30 cellular contexts compared by ENCODE assay signal in genomic region chr20:59125909-59126308, GRCh38. TPM values are rescaled to one million over a fixed set of nuclear protein-coding genes. Genes with fewer than 3 reads are reported as not detected.
DNase-seq lines count a peak whose midpoint lies in the region; ATAC-seq and TF ChIP-seq lines count a peak whose summit lies in the region.
"Had no signal": no experiment of that assay in that cellular context is flagged by ENCODE, and none has a peak within 500 bp of the region (broad histone marks: within the 10 kb centered on the region; RNA-seq: fewer than 3 reads in every experiment).

No MANE protein-coding gene starts in this region.

- no peak overlapping the region for H3K4me3 Mint-ChIP-seq in activated naive CD8-positive, alpha-beta T cell
- no peak overlapping the region for H3K4me3 Mint-ChIP-seq in activated naive CD8-positive, alpha-beta T cell treated with anti-CD3 and anti-CD28 coated beads for 36 hours
- peak overlapping the region; percentile 26 for H3K4me3 Mint-ChIP-seq in type B pancreatic cell
- H3K4me3 Mint-ChIP-seq: activated CD8-positive, alpha-beta T cell treated with anti-CD3 and anti-CD28 coated beads, Interleukin-2, amount 10 ng/mL, durations not matched to agents 7 days and 5 days; effector memory CD8-positive, alpha-beta T cell had no signal

- no peak for TF ChIP-seq CTCF in type B pancreatic cell (conservative IDR thresholded peaks at IDR 0.05)

- intact Hi-C loops in left colon (cut with DNase I, micrococcal nuclease): no loop called here

- no peak overlapping the region for H3K9ac ChIP-seq in HUES48 (ENCODE audit: low read depth, low read length)

- H3K36me3 Mint-ChIP-seq in activated naive CD8-positive, alpha-beta T cell: peaks cover 3% of the 10 kb centered on the region
- H3K36me3 Mint-ChIP-seq in activated naive CD8-positive, alpha-beta T cell treated with anti-CD3 and anti-CD28 coated beads for 36 hours: peaks cover 6% of the 10 kb centered on the region
- no peaks in the 10 kb centered on the region for H3K36me3 Mint-ChIP-seq in type B pancreatic cell

- DNase-seq in activated naive CD8-positive, alpha-beta T cell treated with anti-CD3 and anti-CD28 coated beads for 36 hours: no peak
- no peak for DNase-seq in left colon
- no peak for DNase-seq in type B pancreatic cell (ENCODE audit: extremely low spot score, unreplicated experiment)
- DNase-seq in NCI-H1105 treated with DMSO at 0.1 percent for 48 hours (lab: John Stamatoyannopoulos, UW): no peak
- no peak for DNase-seq in NCI-H187 treated with DMSO at 0.1 percent for 48 hours (lab: John Stamatoyannopoulos, UW)
- DNase-seq in NCI-H1436 treated with DMSO at 0.1 percent for 48 hours (lab: John Stamatoyannopoulos, UW): no peak
- DNase-seq: activated CD4-positive, CD25-positive, alpha-beta regulatory T cell treated with anti-CD3 and anti-CD28 coated beads, Interleukin-2, amount 50 U/mL, for 72 hours; activated CD8-positive, alpha-beta T cell treated with anti-CD3 and anti-CD28 coated beads, Interleukin-2, amount 10 ng/mL, durations not matched to agents 7 days and 5 days; activated T-cell treated with anti-CD3 and anti-CD28 coated beads, Interleukin-2, amount 50 U/mL, for 1 hour; amygdala; effector memory CD8-positive, alpha-beta T cell; foreskin fibroblast; GF-D8; NCI-H1930; right cardiac atrium; SHP77 treated with DMSO at 0.1 percent for 48 hours; stimulated activated CD4-positive, alpha-beta T cell treated with anti-CD3 and anti-CD28 coated beads, Interleukin-12 subunit alpha, Interleukin-12 subunit beta, amount 100 ng/mL, for 4 hours; stimulated activated naive CD8-positive, alpha-beta T cell treated with anti-CD3 and anti-CD28 coated beads, Interleukin-15, Interleukin-2, amounts not matched to agents 100 U/mL and 50 U/mL, for 24 hours; thyroid gland had no signal

- no peaks in the 10 kb centered on the region for H3K27me3 Mint-ChIP-seq in activated naive CD8-positive, alpha-beta T cell
- H3K27me3 Mint-ChIP-seq in activated naive CD8-positive, alpha-beta T cell treated with anti-CD3 and anti-CD28 coated beads for 36 hours: no peaks in the 10 kb centered on the region
- H3K27me3 Mint-ChIP-seq in type B pancreatic cell: no peaks in the 10 kb centered on the region
- H3K27me3 Mint-ChIP-seq: effector memory CD8-positive, alpha-beta T cell had no signal

- 0 out of 2 replicates have a peak overlapping the region, but pooled peaks have one; percentile 9 for H3K4me3 ChIP-seq in HUES48 (ENCODE audit: low read depth, low read length)
- H3K4me3 ChIP-seq: breast epithelium, coronary artery, hepatocyte, thyroid gland had no signal

- peak; percentile 26 for ATAC-seq in left colon
- ATAC-seq: activated CD8-positive, alpha-beta T cell treated with anti-CD3 and anti-CD28 coated beads, Interleukin-2, amount 10 ng/mL, durations not matched to agents 7 days and 5 days; effector memory CD8-positive, alpha-beta T cell; left lobe of liver; Panc1; right cardiac atrium; stimulated activated naive CD8-positive, alpha-beta T cell treated with anti-CD3 and anti-CD28 coated beads, Interleukin-15, Interleukin-2, amounts not matched to agents 100 U/mL and 50 U/mL, for 24 hours had no signal

- peak overlapping the region; percentile 13 for H3K27ac Mint-ChIP-seq in activated naive CD8-positive, alpha-beta T cell
- no peak overlapping the region for H3K27ac Mint-ChIP-seq in activated naive CD8-positive, alpha-beta T cell treated with anti-CD3 and anti-CD28 coated beads for 36 hours
- H3K27ac Mint-ChIP-seq in type B pancreatic cell: peak overlapping the region; percentile 29
- H3K27ac Mint-ChIP-seq: activated CD8-positive, alpha-beta T cell treated with anti-CD3 and anti-CD28 coated beads, Interleukin-2, amount 10 ng/mL, durations not matched to agents 7 days and 5 days had no signal

- H3K4me1 ChIP-seq in HUES48 (ENCODE audit: control insufficient read depth, insufficient read depth, low read length): peaks cover 23% of the 10 kb centered on the region
- H3K4me1 ChIP-seq: breast epithelium, thyroid gland had no signal

- no peaks in the 10 kb centered on the region for H3K9me3 Mint-ChIP-seq in activated naive CD8-positive, alpha-beta T cell (ENCODE audit: low read depth)
- peaks cover 10% of the 10 kb centered on the region for H3K9me3 Mint-ChIP-seq in activated naive CD8-positive, alpha-beta T cell treated with anti-CD3 and anti-CD28 coated beads for 36 hours
- H3K9me3 Mint-ChIP-seq in type B pancreatic cell: peaks cover 17% of the 10 kb centered on the region
- H3K9me3 Mint-ChIP-seq: effector memory CD8-positive, alpha-beta T cell had no signal

- H3K9me3 ChIP-seq in HUES48 (ENCODE audit: control insufficient read depth, insufficient read depth, low read length): peaks cover 7% of the 10 kb centered on the region; the same call in 1 of the 2 replicates
- H3K9me3 ChIP-seq: breast epithelium, thyroid gland had no signal

- no peaks in the 10 kb centered on the region for H3K27me3 ChIP-seq in HUES48 (ENCODE audit: control insufficient read depth, insufficient read depth, low read length)
- H3K27me3 ChIP-seq: breast epithelium, hepatocyte, thyroid gland had no signal

- no peak overlapping the region for H3K27ac ChIP-seq in HUES48 (ENCODE audit: low read depth, low read length)
- H3K27ac ChIP-seq: breast epithelium, C4-2B, coronary artery, hepatocyte, thyroid gland had no signal

- peaks cover 80% of the 10 kb centered on the region for H3K4me1 Mint-ChIP-seq in activated naive CD8-positive, alpha-beta T cell (ENCODE audit: low read depth)
- peaks cover 48% of the 10 kb centered on the region for H3K4me1 Mint-ChIP-seq in activated naive CD8-positive, alpha-beta T cell treated with anti-CD3 and anti-CD28 coated beads for 36 hours
- H3K4me1 Mint-ChIP-seq in type B pancreatic cell (ENCODE audit: unreplicated experiment): peaks cover 35% of the 10 kb centered on the region

- no peaks in the 10 kb centered on the region for H3K36me3 ChIP-seq in HUES48 (ENCODE audit: control insufficient read depth, insufficient read depth, low read length)
- H3K36me3 ChIP-seq: breast epithelium, thyroid gland had no signal

RNA-seq across cellular contexts. Expression of gene ZNF831, which starts 37.7 kb away (rescaled TPM):
- 1 to 10 TPM; 6.5 to 6.9 TPM for total RNA-seq in activated naive CD8-positive, alpha-beta T cell treated with anti-CD3 and anti-CD28 coated beads for 36 hours
- total RNA-seq in left colon (under 1 TPM; 0.15 to 0.61 TPM), type B pancreatic cell (ENCODE audit: low replicate concordance) (not detected in 2 replicates)
- total RNA-seq: H4, hepatocyte, LHCN-M2, osteocyte had no signal
